9 cellular contexts compared by ENCODE assay signal in genomic region chr1:12593621-12594066, GRCh38. TPM values are rescaled to one million over a fixed set of nuclear protein-coding genes. Genes with fewer than 3 reads are reported as not detected.
DNase-seq lines count a peak whose midpoint lies in the region; ATAC-seq, FAIRE-seq and TF ChIP-seq lines count a peak whose summit lies in the region.
"Had no signal": no experiment of that assay in that cellular context is flagged by ENCODE, and none has a peak within 500 bp of the region (broad histone marks: within the 10 kb centered on the region; RNA-seq: fewer than 3 reads in every experiment).

No MANE protein-coding gene starts in this region.

- peak overlapping the region in 1 of 6 donors; percentile 2 for H3K27ac Mint-ChIP-seq in naive B cell

- peaks cover 17 to 27% (median 20%) of the 10 kb centered on the region in 3 donors for H3K4me1 Mint-ChIP-seq in naive B cell

- no peak for FAIRE-seq in A549 (lab: Jason Lieb, UNC)

- no peaks in the 10 kb centered on the region for H3K9me3 ChIP-seq in A549

- TF ChIP-seq RAD21 in A549 (conservative IDR thresholded peaks at IDR 0.05 in 1 of 2, IDR thresholded peaks at IDR 0.05 in 1 of 2), result 0 out of 5 replicates have a peak, but pooled peaks of 1 of the 2 experiments have one; percentile 13

- no peak for TF ChIP-seq POLR2A in A549 (IDR thresholded peaks at IDR 0.05; ENCODE audit: low read length)

- POLR2A ChIA-PET in A549 (lab: Yijun Ruan, JAX), result interaction anchor here (0.6 to 6.8 kb wide), 4 partner anchors 10 to 44 kb away, joined by 3 to 209 read pairs (median 18); partner anchors contain the start of gene DHRS3

- no peaks in the 10 kb centered on the region for H3K36me3 Mint-ChIP-seq in naive B cell

- peak overlapping the region; percentile 97 for H3K4me2 ChIP-seq in A549

- H3K4me3 ChIP-seq in A549 (no peak overlapping the region), epithelial cell of esophagus (ENCODE audit: low read length) (no peak overlapping the region)

- 15% methylated on average over 7 of the region's 7 CpGs for WGBS in A549 (ENCODE audit: missing lambda C conversion rate)

- H3K27me3 Mint-ChIP-seq in naive B cell, result peaks cover 4 to 30% (median 29%) of the 10 kb centered on the region in 3 donors

- no peaks in the 10 kb centered on the region for H3K9me3 Mint-ChIP-seq in naive B cell

- H3K4me1 ChIP-seq in A549, result peaks cover 76% of the 10 kb centered on the region

- TF ChIP-seq CTCF in A549 (IDR thresholded peaks at IDR 0.05), result no peak
- no peak for TF ChIP-seq CTCF in epithelial cell of esophagus (IDR thresholded peaks at IDR 0.05; ENCODE audit: insufficient read depth, low read depth, low read length, missing control alignments)

- CTCF ChIA-PET in A549 (lab: Yijun Ruan, JAX), result interaction anchor here (1.2 to 1.8 kb wide), 4 partner anchors 25 to 138 kb away, joined by 3 to 4 read pairs (median 3); no protein-coding TSS in a partner anchor

- H3K4me3 Mint-ChIP-seq in naive B cell, result peak overlapping the region in 5 of 8 donors; percentile 22 to 87 (median 66)

- peak overlapping the region; percentile 97 to 100 for H3K27ac ChIP-seq in A549

- DNase-seq in A549 (ENCODE audit: low read depth in 1 of 2, low spot score in 1 of 2) (peak in 1 of 2 experiments; percentile 83), MV-4-11 (lab: John Stamatoyannopoulos, UW) (peak; percentile 41), epithelial cell of esophagus (ENCODE audit: low read depth) (peak; percentile 50), naive B cell (no peak), NCI-H1694 (lab: John Stamatoyannopoulos, UW) (no peak), cerebellar cortex (ENCODE audit: low spot score) (no peak), NCI-H82 (lab: John Stamatoyannopoulos, UW) (no peak)
- DNase-seq: NCI-H1105 treated with DMSO at 0.1 percent for 48 hours had no signal

- no peak for TF ChIP-seq EP300 in A549 (IDR thresholded peaks at IDR 0.05)

- ATAC-seq in A549, result peak in 1 of 2 experiments; percentile 1; a peak in 1 of 6 replicates
- no peak for ATAC-seq in naive B cell (ENCODE audit: low read depth in 2 of 2)
- no peak for ATAC-seq in GM18498 (IDR thresholded peaks at IDR 0.05; ENCODE audit: unreplicated experiment)

TF ChIP-seq in A549, 52 proteins besides CTCF, POLR2A, EP300 and RAD21:
- TF ChIP-seq JUN (IDR thresholded peaks at IDR 0.05) (peak in 1 of 2 experiments; percentile 30; a peak in 2 of 5 replicates), ZNF302 (CRISPR knock-in tag; IDR thresholded peaks at IDR 0.05) (no peak), MAX (IDR thresholded peaks at IDR 0.05) (peak; percentile 32; the same call in 1 of the 2 replicates), FOSB (CRISPR knock-in tag; IDR thresholded peaks at IDR 0.05) (no peak), POLR2AphosphoS2 (conservative IDR thresholded peaks at IDR 0.05; ENCODE audit: low read length) (0 out of 2 replicates have a peak, but pooled peaks have one; percentile 28), CEBPB (IDR thresholded peaks at IDR 0.05) (peak; percentile 69 to 93), HDAC2 (IDR thresholded peaks at IDR 0.05) (no peak), SREBF2 (IDR thresholded peaks at IDR 0.05) (no peak)

RNA-seq across cellular contexts. Expression of gene DHRS3, which starts 24.4 kb away (rescaled TPM):
- polyA plus RNA-seq in A549 (2011; rRNA removed) (79.7 and 89.1 TPM in 2 replicates), A549 (2017; fragmentation: RNase III; extraction: RNeasy Plus Mini Kit Qiagen cat#74134 plus additional on column Dnase treatment) (56.9 to 78.9 TPM (median 62.7 TPM) in 3 replicates), naive B cell (ENCODE audit: low read depth in 6 of 6) (1 to 10 TPM in 2 of 6 donors, under 1 TPM in 3, not detected in 1; 0.21 to 1.9 (median 0.47) TPM)
- polyA plus RNA-seq in A549 (2012; cell fraction: cytosol; rRNA removed), result 64.4 and 78.4 TPM in 2 replicates
- polyA plus RNA-seq in A549 (2012; cell fraction: nucleus; rRNA removed), result 119 and 124 TPM in 2 replicates
- polyA minus RNA-seq in A549 (2011; rRNA and poly(A)+ RNA removed), result 320 and 332 TPM in 2 replicates

RNA-seq across cellular contexts. Expression of gene AADACL4, which starts 50.2 kb away (rescaled TPM):
- not detected in 2 replicates for polyA plus RNA-seq in A549 (2011; rRNA removed)
- polyA plus RNA-seq in A549 (2012; cell fraction: cytosol; rRNA removed), result not detected in 2 replicates
- not detected in 2 replicates for polyA plus RNA-seq in A549 (2012; cell fraction: nucleus; rRNA removed)
- not detected in 3 replicates for polyA plus RNA-seq in A549 (2017; fragmentation: RNase III; extraction: RNeasy Plus Mini Kit Qiagen cat#74134 plus additional on column Dnase treatment)
- polyA minus RNA-seq in A549 (2011; rRNA and poly(A)+ RNA removed), result not detected in 2 replicates
- not detected for polyA plus RNA-seq in naive B cell (ENCODE audit: low read depth in 6 of 6)

Comparison
In these comparisons a context has a peak if more than half of its experiments do, and no peak if none do; other contexts are left out.
1. DNase-seq: peak in MV-4-11 (single experiment) and epithelial cell of esophagus (single experiment); none in naive B cell (single experiment), NCI-H1694 (single experiment), cerebellar cortex (single experiment) and NCI-H82 (single experiment).
2. RNA of gene DHRS3, which starts 24.4 kb away (polyA plus RNA-seq): 56.9 to 124 TPM in A549; 0.21 to 1.9 TPM in naive B cell; every median in the first group is over 10 times any median in the second.